Comparison of ENCODE assay signal across 9 cellular contexts in genomic region chr2:94874277-94874997, GRCh38. TPM values are rescaled to one million over a fixed set of nuclear protein-coding genes. Genes with fewer than 3 reads are reported as not detected.
DNase-seq lines count a peak whose midpoint lies in the region; ATAC-seq and TF ChIP-seq lines count a peak whose summit lies in the region.
"Had no signal": no experiment of that assay in that cellular context is flagged by ENCODE, and none has a peak within 500 bp of the region (broad histone marks: within the 10 kb centered on the region; RNA-seq: fewer than 3 reads in every experiment).

No MANE protein-coding gene starts in this region.

- H3K4me3 ChIP-seq in fibroblast of pulmonary artery (replicated peaks; ENCODE audit: low read depth, low read length), result no peak overlapping the region
- no peak overlapping the region for H3K4me3 ChIP-seq in psoas muscle

- TF ChIP-seq CTCF in C4-2B (conservative IDR thresholded peaks at IDR 0.05), result peak; percentile 86
- peak; percentile 55 for TF ChIP-seq CTCF in fibroblast of pulmonary artery (IDR thresholded peaks at IDR 0.05; ENCODE audit: low read length, missing control alignments)
- peak; percentile 43 for TF ChIP-seq CTCF in psoas muscle (IDR thresholded peaks at IDR 0.05)

- ATAC-seq in GM18870 (IDR thresholded peaks at IDR 0.05; ENCODE audit: unreplicated experiment) (peak; percentile 65), HG03135 (IDR thresholded peaks at IDR 0.05; ENCODE audit: unreplicated experiment) (peak; percentile 74), psoas muscle (peak in 3 of 4 donors; percentile 46 to 71 (median 60))

- H3K36me3 ChIP-seq in psoas muscle (ENCODE audit: insufficient read depth in 1 of 2, low read depth in 1 of 2), result no peaks in the 10 kb centered on the region

- H3K27ac ChIP-seq in C4-2B (no peak overlapping the region), psoas muscle (no peak overlapping the region)

- DNase-seq in NCI-H82 (lab: John Stamatoyannopoulos, UW) (peak; percentile 81), activated T-cell treated with anti-CD3 and anti-CD28 coated beads for 1 hour (ENCODE audit: low read depth) (peak; percentile 39), fibroblast of pulmonary artery (ENCODE audit: low read depth) (peak; percentile 6), psoas muscle (no peak), NCI-H2107 treated with DMSO at 0.1 percent for 48 hours (lab: John Stamatoyannopoulos, UW; ENCODE audit: unreplicated experiment) (no peak)

- H3K4me1 ChIP-seq in psoas muscle, result no peaks in the 10 kb centered on the region

- peaks cover 0 to 32% (median 7%) of the 10 kb centered on the region in 3 donors for H3K27me3 ChIP-seq in psoas muscle (ENCODE audit: insufficient read depth in 3 of 3, low read length in 2 of 3)

- intact Hi-C loops in psoas muscle (cut with DNase I), result no loop called here

- H3K9me3 ChIP-seq in psoas muscle, result no peaks in the 10 kb centered on the region

- 32 to 35% (median 35%) methylated on average over 40 to 53 of the region's 53 CpGs for WGBS in psoas muscle, 3 donors

RNA-seq across cellular contexts. Expression of gene TEKT4, which starts 3.2 kb away (rescaled TPM):
- under 1 TPM in 3 of 4 donors, not detected in 1; 0.14 to 0.19 (median 0.17) TPM for total RNA-seq in psoas muscle
- polyA plus RNA-seq in psoas muscle, result not detected
- total RNA-seq: temporal lobe had no signal

Comparison
In these comparisons a context has a peak if more than half of its experiments do, and no peak if none do; other contexts are left out.
1. DNase-seq: peak in NCI-H82 (single experiment), activated T-cell treated with anti-CD3 and anti-CD28 coated beads for 1 hour (single experiment) and fibroblast of pulmonary artery (single experiment); none in psoas muscle (0 of 2) and NCI-H2107 treated with DMSO at 0.1 percent for 48 hours (single experiment).
2. Peak in every context shown above with its lines, with median percentiles within 50 percentile points of each other: CTCF ChIP-seq and ATAC-seq.